Comparison of ENCODE assay signal across 2 cellular contexts in genomic region chr5:54981928-54982327, GRCh38.
TF ChIP-seq lines count a peak whose summit lies in the region.

No MANE protein-coding gene starts in this region.

TF ChIP-seq in IMR-90, 13 proteins besides CTCF, POLR2A, EP300 and RAD21:
- TF ChIP-seq CHD1 (IDR thresholded peaks at IDR 0.05; ENCODE audit: low read depth, low read length) (no peak), MAFK (IDR thresholded peaks at IDR 0.05; ENCODE audit: low read depth, low read length) (no peak), RFX5 (IDR thresholded peaks at IDR 0.05; ENCODE audit: low read depth, low read length) (no peak)
- TF ChIP-seq, protein P1, sequence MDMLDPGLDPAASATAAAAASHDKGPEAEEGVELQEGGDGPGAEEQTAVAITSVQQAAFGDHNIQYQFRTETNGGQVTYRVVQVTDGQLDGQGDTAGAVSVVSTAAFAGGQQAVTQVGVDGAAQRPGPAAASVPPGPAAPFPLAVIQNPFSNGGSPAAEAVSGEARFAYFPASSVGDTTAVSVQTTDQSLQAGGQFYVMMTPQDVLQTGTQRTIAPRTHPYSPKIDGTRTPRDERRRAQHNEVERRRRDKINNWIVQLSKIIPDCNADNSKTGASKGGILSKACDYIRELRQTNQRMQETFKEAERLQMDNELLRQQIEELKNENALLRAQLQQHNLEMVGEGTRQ (IDR thresholded peaks at IDR 0.05; ENCODE audit: low read depth, low read length): no peak

TF ChIP-seq in endothelial cell of umbilical vein, 7 proteins besides CTCF, POLR2A, EP300 and RAD21:
- TF ChIP-seq MYC (IDR thresholded peaks at IDR 0.05; ENCODE audit: low read depth, low read length) (no peak), POLR2AphosphoS5 (IDR thresholded peaks at IDR 0.05; ENCODE audit: insufficient read depth, low read depth, low read length) (peak; percentile 28), GATA2 (IDR thresholded peaks at IDR 0.05; ENCODE audit: insufficient read depth, insufficient read length, low read depth, low read length) (no peak), JUN (IDR thresholded peaks at IDR 0.05; ENCODE audit: borderline replicate concordance, insufficient read depth, insufficient read length, low read depth) (no peak)
- TF ChIP-seq, protein P2, sequence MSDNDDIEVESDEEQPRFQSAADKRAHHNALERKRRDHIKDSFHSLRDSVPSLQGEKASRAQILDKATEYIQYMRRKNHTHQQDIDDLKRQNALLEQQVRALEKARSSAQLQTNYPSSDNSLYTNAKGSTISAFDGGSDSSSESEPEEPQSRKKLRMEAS (IDR thresholded peaks at IDR 0.05; ENCODE audit: insufficient read depth, insufficient read length): no peak
